In the genomic region with DNA sequence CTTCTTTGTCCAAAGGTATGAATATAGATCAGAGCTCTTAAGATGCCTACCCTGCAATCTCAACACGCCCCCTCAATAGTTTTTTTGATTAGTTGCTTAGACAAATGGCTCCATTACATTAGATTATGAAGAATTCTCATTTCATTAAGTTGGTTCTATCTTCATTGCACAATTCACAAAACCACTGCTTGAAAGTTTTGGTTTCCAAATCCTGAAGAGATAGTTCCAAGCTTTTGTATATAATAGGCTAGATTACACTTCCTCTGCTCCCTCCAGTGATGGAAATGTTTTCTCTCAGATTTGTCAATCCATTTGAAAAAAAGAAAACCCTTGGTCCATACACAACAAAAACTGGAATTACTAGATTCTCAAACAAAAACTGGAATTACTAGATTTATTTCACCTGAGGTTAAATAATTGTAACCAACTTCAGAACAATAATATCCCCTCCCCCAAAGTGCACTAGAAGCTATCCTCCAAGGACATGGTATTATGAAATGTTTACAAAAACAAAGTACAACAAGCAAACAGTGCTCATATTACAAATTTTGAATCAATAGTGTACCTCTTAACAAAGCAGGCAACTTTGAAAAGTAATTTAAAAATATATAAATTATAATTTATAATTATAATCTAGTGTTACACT, we compare ENCODE assay signal across 21 cellular contexts. TPM values are rescaled to one million over a fixed set of nuclear protein-coding genes. Genes with fewer than 3 reads are reported as not detected.
DNase-seq lines count a peak whose midpoint lies in the region; ATAC-seq and TF ChIP-seq lines count a peak whose summit lies in the region.
"Had no signal": no experiment of that assay in that cellular context is flagged by ENCODE, and none has a peak within 500 bp of the region (broad histone marks: within the 10 kb centered on the region; RNA-seq: fewer than 3 reads in every experiment).

No MANE protein-coding gene starts in this region.

- no peaks in the 10 kb centered on the region for H4K20me1 ChIP-seq in PC-9 (ENCODE audit: insufficient read depth)

- no peaks in the 10 kb centered on the region for H3K36me3 Mint-ChIP-seq in Caco-2 (ENCODE audit: insufficient read depth, unreplicated experiment)
- H3K36me3 Mint-ChIP-seq in mesothelial cell of epicardium, result no peaks in the 10 kb centered on the region
- H3K36me3 Mint-ChIP-seq in T-helper 2 cell treated with Interferon-gamma antibody and Interleukin-4, amounts not matched to agents 5 μg/mL and 100 μg/mL, for 36 hours (ENCODE audit: low read depth), result peaks cover under 1% of the 10 kb centered on the region

- H3K4me3 ChIP-seq in Caco-2 (ENCODE audit: low read depth, low read length) (no peak overlapping the region), PC-9 (no peak overlapping the region), fibroblast of villous mesenchyme (ENCODE audit: low read depth, low read length) (no peak overlapping the region)
- H3K4me3 ChIP-seq: A549, SK-N-MC had no signal

- no peak for ATAC-seq in GM21723 (IDR thresholded peaks at IDR 0.05; ENCODE audit: unreplicated experiment)
- ATAC-seq: A549, HCT116 had no signal

- CTCF ChIA-PET in Caco-2 (lab: Charles Lee), result interaction anchor here (0.8 kb wide), 1 partner anchor 294 kb away, joined by 3 read pairs; no protein-coding TSS in a partner anchor
- CTCF ChIA-PET in PC-9 (lab: Charles Lee), result no interaction called here

- TF ChIP-seq CTCF in Caco-2 (IDR thresholded peaks at IDR 0.05; ENCODE audit: insufficient read depth in 1 of 2, low read depth in 1 of 2, low read length in 1 of 2, severe bottlenecking in 1 of 2, unreplicated experiment in 1 of 2) (no peak), PC-9 (conservative IDR thresholded peaks at IDR 0.05) (no peak), fibroblast of villous mesenchyme (IDR thresholded peaks at IDR 0.05; ENCODE audit: insufficient read depth, low read depth, low read length) (no peak), mesothelial cell of epicardium (IDR thresholded peaks at IDR 0.05; ENCODE audit: unreplicated experiment) (no peak)

- H3K4me2 ChIP-seq in PC-9, result peak overlapping the region; percentile 52
- H3K4me2 ChIP-seq: A549 had no signal

- POLR2A ChIA-PET in Caco-2 (lab: Charles Lee), result no interaction called here
- POLR2A ChIA-PET in PC-9 (lab: Charles Lee; ENCODE audit: unreplicated experiment), result interaction anchor here (0.6 to 0.7 kb wide), 2 partner anchors 59 to 265 kb away, joined by 3 to 5 read pairs; no protein-coding TSS in a partner anchor

- 0 out of 2 replicates have a peak, but pooled peaks cover 8% of the 10 kb centered on the region for H3K79me2 ChIP-seq in PC-9 (ENCODE audit: low read depth)

- no TSS peak for BruUV-seq in Caco-2 (replicated peaks; lab: Mats Ljungman, UMichigan)
- no TSS peak for BruUV-seq in PC-9 (replicated peaks; lab: Mats Ljungman, UMichigan)

- H3K27me3 Mint-ChIP-seq in Caco-2 (ENCODE audit: insufficient read depth, unreplicated experiment), result no peaks in the 10 kb centered on the region
- H3K27me3 Mint-ChIP-seq in mesothelial cell of epicardium (ENCODE audit: low read depth), result no peaks in the 10 kb centered on the region
- H3K27me3 Mint-ChIP-seq in T-helper 2 cell treated with Interferon-gamma antibody and Interleukin-4, amounts not matched to agents 5 μg/mL and 100 μg/mL, for 36 hours (ENCODE audit: low read depth), result peaks cover 4% of the 10 kb centered on the region
- H3K27me3 Mint-ChIP-seq: IgD-negative memory B cell had no signal

- peaks cover 20% of the 10 kb centered on the region for H3F3A ChIP-seq in PC-9 (ENCODE audit: insufficient read depth, low read depth)

- no peaks in the 10 kb centered on the region for H3K27me3 ChIP-seq in Caco-2 (replicated peaks; ENCODE audit: control insufficient read depth, insufficient read depth, low read length)
- no peaks in the 10 kb centered on the region for H3K27me3 ChIP-seq in PC-9 (ENCODE audit: insufficient read depth, low read depth)
- H3K27me3 ChIP-seq: BE2C had no signal

- H3K4me1 ChIP-seq in Caco-2 (peaks cover 25% of the 10 kb centered on the region), PC-9 (replicated peaks; ENCODE audit: insufficient read depth) (peaks cover 47% of the 10 kb centered on the region)
- H3K4me1 ChIP-seq: A549, BE2C had no signal

- H3K27ac ChIP-seq in PC-9, result peak overlapping the region; percentile 50
- H3K27ac ChIP-seq: A549, SK-N-MC had no signal

- H3K9me3 ChIP-seq in Caco-2, result no peaks in the 10 kb centered on the region
- H3K9me3 ChIP-seq in PC-9 (ENCODE audit: insufficient read depth, low read depth), result peaks cover 5% of the 10 kb centered on the region; the same call in 1 of the 2 replicates
- H3K9me3 ChIP-seq: A549, BE2C had no signal

- no peaks in the 10 kb centered on the region for H3K9me2 ChIP-seq in PC-9 (ENCODE audit: insufficient read depth)

- H3K4me3 Mint-ChIP-seq in Caco-2 (ENCODE audit: unreplicated experiment) (peak overlapping the region; percentile 49), mesothelial cell of epicardium (no peak overlapping the region)
- H3K4me3 Mint-ChIP-seq in T-helper 2 cell treated with Interferon-gamma antibody and Interleukin-4, amounts not matched to agents 5 μg/mL and 100 μg/mL, for 36 hours, result no peak overlapping the region

- H2AFZ ChIP-seq in PC-9, result no peak overlapping the region

- DNase-seq in Caco-2 (no peak), PC-9 (peak in 1 of 2 experiments; percentile 75), fibroblast of villous mesenchyme (ENCODE audit: low read depth) (peak; percentile 72), mesothelial cell of epicardium (ENCODE audit: low spot score in 2 of 2, unreplicated experiment in 2 of 2) (no peak), HK-2 (ENCODE audit: unreplicated experiment) (no peak)
- no peak for DNase-seq in activated T-cell treated with anti-CD3 and anti-CD28 coated beads, Interleukin-2, amount 50 U/mL, for 48 hours
- no peak for DNase-seq in T-helper 2 cell treated with Interferon-gamma antibody and Interleukin-4, amounts not matched to agents 5 μg/mL and 100 μg/mL, for 36 hours (ENCODE audit: low spot score)
- DNase-seq: BE2C, Karpas-422, NCI-H1417, NCI-H1694 treated with DMSO at 0.1 percent for 48 hours, NCI-H2081 treated with DMSO at 0.1 percent for 48 hours, NCI-H446 treated with DMSO at 0.1 percent for 48 hours, NCI-H526 treated with DMSO at 0.1 percent for 48 hours, OCI-M1, SHP77 had no signal

- intact Hi-C loops in Caco-2 (cut with micrococcal nuclease; ENCODE audit: unreplicated experiment) (loop anchor here (2.0 kb wide), 2 partner anchors 17 to 105 kb away; no protein-coding TSS in a partner anchor), PC-9 (cut with micrococcal nuclease; ENCODE audit: unreplicated experiment) (no loop called here)

- H3K36me3 ChIP-seq in Caco-2 (ENCODE audit: control insufficient read depth, insufficient read depth, low read length), result no peaks in the 10 kb centered on the region
- no peaks in the 10 kb centered on the region for H3K36me3 ChIP-seq in PC-9 (ENCODE audit: low read depth)
- H3K36me3 ChIP-seq: BE2C had no signal

- H3K27ac Mint-ChIP-seq in Caco-2 (ENCODE audit: unreplicated experiment) (peak overlapping the region; percentile 87), mesothelial cell of epicardium (peak overlapping the region; percentile 65)
- H3K27ac Mint-ChIP-seq in T-helper 2 cell treated with Interferon-gamma antibody and Interleukin-4, amounts not matched to agents 5 μg/mL and 100 μg/mL, for 36 hours, result no peak overlapping the region
- H3K27ac Mint-ChIP-seq: IgD-negative memory B cell had no signal

- H3K9me3 Mint-ChIP-seq in Caco-2 (ENCODE audit: unreplicated experiment), result no peaks in the 10 kb centered on the region
- H3K9me3 Mint-ChIP-seq in mesothelial cell of epicardium, result peaks cover under 1% of the 10 kb centered on the region
- peaks cover 8% of the 10 kb centered on the region for H3K9me3 Mint-ChIP-seq in T-helper 2 cell treated with Interferon-gamma antibody and Interleukin-4, amounts not matched to agents 5 μg/mL and 100 μg/mL, for 36 hours

- H3K4me1 Mint-ChIP-seq in Caco-2 (ENCODE audit: low read depth, unreplicated experiment), result peaks cover 34% of the 10 kb centered on the region
- H3K4me1 Mint-ChIP-seq in mesothelial cell of epicardium, result peaks cover 51% of the 10 kb centered on the region
- peaks cover 17% of the 10 kb centered on the region for H3K4me1 Mint-ChIP-seq in T-helper 2 cell treated with Interferon-gamma antibody and Interleukin-4, amounts not matched to agents 5 μg/mL and 100 μg/mL, for 36 hours (ENCODE audit: low read depth)

RNA-seq across cellular contexts. Expression of gene TLK1, which starts 6.8 kb away (rescaled TPM):
- 77.7 and 85.1 TPM in 2 replicates for total RNA-seq in Caco-2 (2022)
- total RNA-seq in PC-9 (2021), result 74.1 and 101 TPM in 2 replicates
- total RNA-seq in fibroblast of villous mesenchyme, result 13.2 and 17.3 TPM in 2 replicates
- 72.0 to 74.5 TPM (median 74.5 TPM) in 3 replicates for total RNA-seq in mesothelial cell of epicardium
